Comparison of ENCODE assay signal across 8 cellular contexts in the genomic region with DNA sequence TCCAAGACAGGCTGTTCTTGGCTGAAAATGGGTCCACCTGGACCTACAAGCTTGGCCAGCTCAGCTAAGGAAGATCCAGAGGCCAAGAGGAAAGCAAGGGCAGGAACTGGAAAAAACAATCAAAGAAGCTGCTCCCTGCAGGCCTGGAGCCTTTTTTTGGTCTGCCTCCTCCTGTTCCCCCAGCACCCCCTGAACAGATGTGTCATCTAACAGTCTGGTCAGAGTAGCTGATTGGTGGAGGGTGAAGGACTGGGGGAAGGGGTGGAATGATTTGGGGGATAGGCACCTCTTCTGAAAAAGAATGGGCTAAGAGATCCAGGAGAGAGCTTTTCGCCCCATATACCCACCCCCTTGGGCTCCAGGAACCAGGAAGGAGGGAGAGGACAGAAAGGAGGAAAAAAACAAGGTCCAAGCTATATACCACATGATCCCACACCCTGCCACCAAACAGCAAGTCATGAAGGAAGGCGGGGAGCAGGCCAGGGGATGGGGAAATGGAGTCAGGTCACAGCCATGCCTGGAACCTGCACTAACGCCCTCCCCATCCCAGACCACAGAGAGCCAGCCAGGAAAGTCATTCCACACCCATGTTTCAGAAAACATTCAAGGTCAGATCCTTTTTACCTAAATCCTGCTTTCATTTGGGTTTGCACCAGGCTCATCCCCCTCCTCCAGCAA. TPM values are rescaled to one million over a fixed set of nuclear protein-coding genes. Genes with fewer than 3 reads are reported as not detected.
DNase-seq lines count a peak whose midpoint lies in the region; ATAC-seq and TF ChIP-seq lines count a peak whose summit lies in the region.

No MANE protein-coding gene starts in this region.

- in situ Hi-C loops in astrocyte of the spinal cord (cut with HindIII; ENCODE audit: low sequenced_read_pairs) = no loop called here

- intact Hi-C loops in left lung (cut with DNase I) = no loop called here

- peak overlapping the region; percentile 63 for H3K4me3 ChIP-seq in astrocyte of the spinal cord (ENCODE audit: low read depth, low read length)
- H3K4me3 ChIP-seq in left lung = peak overlapping the region; percentile 59 to 82
- H3K4me3 ChIP-seq in thoracic aorta = peak overlapping the region; percentile 95

- H3K36me3 ChIP-seq in left lung = no peaks in the 10 kb centered on the region
- H3K36me3 ChIP-seq in thoracic aorta = no peaks in the 10 kb centered on the region

- no peaks in the 10 kb centered on the region for H3K9me3 Mint-ChIP-seq in activated T-cell treated with anti-CD3 and anti-CD28 coated beads, Interleukin-2, amount 50 U/mL, for 24 hours

- TF ChIP-seq CTCF in astrocyte of the spinal cord (IDR thresholded peaks at IDR 0.05; ENCODE audit: low read depth, low read length) (no peak), left lung (IDR thresholded peaks at IDR 0.05) (no peak), thoracic aorta (IDR thresholded peaks at IDR 0.05) (no peak)

- DNase-seq in activated T-cell treated with anti-CD3 and anti-CD28 coated beads, Interleukin-2, amount 50 U/mL, for 24 hours = no peak
- no peak for DNase-seq in activated T-cell treated with anti-CD3 and anti-CD28 coated beads for 4 hours
- DNase-seq in astrocyte of the spinal cord (ENCODE audit: low read depth, low spot score) = peak; percentile 33
- no peak for DNase-seq in left lung
- DNase-seq in thoracic aorta (ENCODE audit: low spot score) = no peak
- no peak for DNase-seq in NCI-H1417 treated with DMSO at 0.1 percent for 48 hours (lab: John Stamatoyannopoulos, UW)

- H3K4me3 Mint-ChIP-seq in activated T-cell treated with anti-CD3 and anti-CD28 coated beads, Interleukin-2, amount 50 U/mL, for 24 hours = peak overlapping the region; percentile 78

- peaks cover 4% of the 10 kb centered on the region for H3K27me3 Mint-ChIP-seq in activated T-cell treated with anti-CD3 and anti-CD28 coated beads, Interleukin-2, amount 50 U/mL, for 24 hours

- H3K4me1 ChIP-seq in left lung = peaks cover 12 to 39% of the 10 kb centered on the region in 2 donors
- H3K4me1 ChIP-seq in thoracic aorta (ENCODE audit: control insufficient read depth in 1 of 2, low read depth in 2 of 2) = peaks cover 16 to 52% of the 10 kb centered on the region in 2 donors

- ATAC-seq in left lung (no peak), thoracic aorta (ENCODE audit: insufficient number of reproducible peaks, low FRiP score, low read depth) (no peak), HG02798 (IDR thresholded peaks at IDR 0.05; ENCODE audit: poor library complexity, unreplicated experiment) (no peak), HG03159 (IDR thresholded peaks at IDR 0.05; ENCODE audit: unreplicated experiment) (no peak)

- H3K9me3 ChIP-seq in left lung = no peaks in the 10 kb centered on the region
- no peaks in the 10 kb centered on the region for H3K9me3 ChIP-seq in thoracic aorta

- H3K27ac ChIP-seq in left lung (no peak overlapping the region), thoracic aorta (peak overlapping the region; percentile 89 to 96)

- H3K27me3 ChIP-seq in left lung = peaks cover 0 to 48% of the 10 kb centered on the region in 2 donors
- H3K27me3 ChIP-seq in thoracic aorta (replicated peaks; ENCODE audit: insufficient read depth) = no peaks in the 10 kb centered on the region

- no peak overlapping the region for H3K27ac Mint-ChIP-seq in activated T-cell treated with anti-CD3 and anti-CD28 coated beads, Interleukin-2, amount 50 U/mL, for 24 hours

- no peaks in the 10 kb centered on the region for H3K36me3 Mint-ChIP-seq in activated T-cell treated with anti-CD3 and anti-CD28 coated beads, Interleukin-2, amount 50 U/mL, for 24 hours (ENCODE audit: low read depth)

- H3K4me1 Mint-ChIP-seq in activated T-cell treated with anti-CD3 and anti-CD28 coated beads, Interleukin-2, amount 50 U/mL, for 24 hours (ENCODE audit: low read depth) = peaks cover 33% of the 10 kb centered on the region

RNA-seq across cellular contexts. Expression of gene RAB11FIP5, which starts 2.0 kb away (rescaled TPM):
- 10 to 100 TPM; 21.1 to 29.8 TPM for total RNA-seq in left lung
- total RNA-seq in thoracic aorta = 10 to 100 TPM; 62.4 to 78.8 TPM

RNA-seq across cellular contexts. Expression of gene SFXN5, which starts 39.2 kb away (rescaled TPM):
- total RNA-seq in left lung = 10 to 100 TPM; 17.1 to 19.7 TPM
- total RNA-seq in thoracic aorta = 10 to 100 TPM; 16.6 to 18.1 TPM

Comparison
In these comparisons a context has a peak if more than half of its experiments do, and no peak if none do; other contexts are left out.
1. H3K27ac ChIP-seq: peak in thoracic aorta (2 of 2); none in left lung (0 of 2).
2. Peak in every context shown above with its lines, with median percentiles within 50 percentile points of each other: H3K4me3 ChIP-seq.